ENCODE assay signal across 24 cellular contexts in genomic region chr10:92126100-92126650, GRCh38.
DNase-seq lines count a peak whose midpoint lies in the region; ATAC-seq, FAIRE-seq and TF ChIP-seq lines count a peak whose summit lies in the region.
"Had no signal": no experiment of that assay in that cellular context is flagged by ENCODE, and none has a peak within 500 bp of the region (broad histone marks: within the 10 kb centered on the region; RNA-seq: fewer than 3 reads in every experiment).

No MANE protein-coding gene starts in this region.

- H3K9ac ChIP-seq in endothelial cell of umbilical vein (replicated peaks; ENCODE audit: extremely low read depth, insufficient read depth, low read length): no peak overlapping the region

- ATAC-seq in RWPE2 (ENCODE audit: low read depth) (peak; percentile 26; the same call in 2 of the 3 replicates), GM18873 (IDR thresholded peaks at IDR 0.05; ENCODE audit: low FRiP score, unreplicated experiment) (no peak)
- no peak for ATAC-seq in activated CD8-positive, alpha-beta memory T cell treated with anti-CD3 and anti-CD28 coated beads, Interleukin-2, amount 10 ng/mL, durations not matched to agents 7 days and 5 days
- ATAC-seq: K562, left ventricle myocardium superior had no signal

- no peaks in the 10 kb centered on the region for H3K36me3 ChIP-seq in RWPE2 (ENCODE audit: low read depth)
- H3K36me3 ChIP-seq in endothelial cell of umbilical vein (ENCODE audit: control insufficient read depth in 2 of 2, extremely low read depth in 1 of 2, insufficient read depth in 2 of 2, low read length in 2 of 2): no peaks in the 10 kb centered on the region
- H3K36me3 ChIP-seq: colonic mucosa, gastrocnemius medialis, sigmoid colon had no signal

- H3K27ac Mint-ChIP-seq in osteocyte (ENCODE audit: unreplicated experiment): peak overlapping the region; percentile 38
- no peak overlapping the region for H3K27ac Mint-ChIP-seq in activated CD8-positive, alpha-beta memory T cell treated with anti-CD3 and anti-CD28 coated beads, Interleukin-2, amount 10 ng/mL, durations not matched to agents 7 days and 5 days

- no peak for FAIRE-seq in endothelial cell of umbilical vein (lab: Jason Lieb, UNC)
- FAIRE-seq: endometrium, K562, urothelium cell line had no signal

- H3K4me1 Mint-ChIP-seq in osteocyte (ENCODE audit: unreplicated experiment): peaks cover 43% of the 10 kb centered on the region
- H3K4me1 Mint-ChIP-seq in activated CD8-positive, alpha-beta memory T cell treated with anti-CD3 and anti-CD28 coated beads, Interleukin-2, amount 10 ng/mL, durations not matched to agents 7 days and 5 days: no peaks in the 10 kb centered on the region

- H3K4me3 Mint-ChIP-seq in osteocyte (ENCODE audit: unreplicated experiment): peak overlapping the region; percentile 15
- no peak overlapping the region for H3K4me3 Mint-ChIP-seq in activated CD8-positive, alpha-beta memory T cell treated with anti-CD3 and anti-CD28 coated beads, Interleukin-2, amount 10 ng/mL, durations not matched to agents 7 days and 5 days

- no peaks in the 10 kb centered on the region for H3K9me3 Mint-ChIP-seq in osteocyte (ENCODE audit: unreplicated experiment)
- no peaks in the 10 kb centered on the region for H3K9me3 Mint-ChIP-seq in activated CD8-positive, alpha-beta memory T cell treated with anti-CD3 and anti-CD28 coated beads, Interleukin-2, amount 10 ng/mL, durations not matched to agents 7 days and 5 days (ENCODE audit: low read depth)

- DNase-seq in EL (peak; percentile 16), RWPE2 (ENCODE audit: low spot score) (no peak), endothelial cell of umbilical vein (ENCODE audit: low read depth, low spot score) (peak; percentile 25), osteocyte (ENCODE audit: extremely low spot score, unreplicated experiment) (no peak), T-helper 9 cell (no peak), substantia nigra (lab: John Stamatoyannopoulos, UW) (no peak)
- no peak for DNase-seq in activated CD8-positive, alpha-beta memory T cell treated with anti-CD3 and anti-CD28 coated beads, Interleukin-2, amount 10 ng/mL, durations not matched to agents 7 days and 5 days
- DNase-seq: activated effector memory CD4-positive, alpha-beta T cell treated with Interleukin-2 at 50 U/mL for 16 hours; amniotic stem cell; colonic mucosa; DND-41; gastrocnemius medialis; H7; left ventricle myocardium superior; NCI-H1092 treated with DMSO at 0.1 percent for 48 hours; NCI-H526; occipital lobe; OCI-M1; sigmoid colon; stimulated activated CD4-positive, alpha-beta T cell treated with anti-CD3 and anti-CD28 coated beads, Interleukin-1b, Interleukin-23, amount 100 ng/mL, for 48 hours had no signal

- no peaks in the 10 kb centered on the region for H4K20me1 ChIP-seq in endothelial cell of umbilical vein (replicated peaks; ENCODE audit: control insufficient read depth, extremely low read depth, insufficient read depth, low read length)

- no peaks in the 10 kb centered on the region for H3K27me3 Mint-ChIP-seq in osteocyte (ENCODE audit: unreplicated experiment)
- H3K27me3 Mint-ChIP-seq in activated CD8-positive, alpha-beta memory T cell treated with anti-CD3 and anti-CD28 coated beads, Interleukin-2, amount 10 ng/mL, durations not matched to agents 7 days and 5 days: no peaks in the 10 kb centered on the region

- intact Hi-C loops in endothelial cell of umbilical vein (cut with micrococcal nuclease): no loop called here

- H3K27me3 ChIP-seq in RWPE2 (ENCODE audit: insufficient read depth, poor library complexity, severe bottlenecking) (no peaks in the 10 kb centered on the region), endothelial cell of umbilical vein (ENCODE audit: control insufficient read depth in 2 of 2, insufficient read depth in 2 of 2, low read length in 2 of 2) (no peaks in the 10 kb centered on the region)
- H3K27me3 ChIP-seq: colonic mucosa, gastrocnemius medialis, sigmoid colon had no signal

- peaks cover 42% of the 10 kb centered on the region for H3K4me1 ChIP-seq in RWPE2 (ENCODE audit: insufficient read depth, poor library complexity, severe bottlenecking)
- peaks cover 33% of the 10 kb centered on the region for H3K4me1 ChIP-seq in endothelial cell of umbilical vein (ENCODE audit: control insufficient read depth, extremely low read depth, insufficient read depth, low read length)
- H3K4me1 ChIP-seq: colonic mucosa had no signal

- no peak overlapping the region for H2AFZ ChIP-seq in endothelial cell of umbilical vein (ENCODE audit: low read depth, low read length)

- no peak for TF ChIP-seq POLR2A in endothelial cell of umbilical vein (IDR thresholded peaks at IDR 0.05; ENCODE audit: low read depth, low read length)

- H3K9me1 ChIP-seq in endothelial cell of umbilical vein (replicated peaks; ENCODE audit: control insufficient read depth, extremely low read depth, insufficient read depth, low read length): no peaks in the 10 kb centered on the region

- H3K36me3 Mint-ChIP-seq in osteocyte (ENCODE audit: unreplicated experiment): no peaks in the 10 kb centered on the region
- peaks cover 11% of the 10 kb centered on the region for H3K36me3 Mint-ChIP-seq in activated CD8-positive, alpha-beta memory T cell treated with anti-CD3 and anti-CD28 coated beads, Interleukin-2, amount 10 ng/mL, durations not matched to agents 7 days and 5 days

- no peaks in the 10 kb centered on the region for H3K79me2 ChIP-seq in endothelial cell of umbilical vein (ENCODE audit: control insufficient read depth, insufficient read depth, low read length)

- H3K27ac ChIP-seq in RWPE2 (ENCODE audit: poor library complexity, severe bottlenecking) (no peak overlapping the region), endothelial cell of umbilical vein (ENCODE audit: insufficient read depth, low read depth, low read length) (no peak overlapping the region), substantia nigra (ENCODE audit: low read depth, low read length, poor library complexity, severe bottlenecking) (no peak overlapping the region)
- H3K27ac ChIP-seq: colonic mucosa had no signal

- POLR2A ChIA-PET in endothelial cell of umbilical vein (lab: Charles Lee): no interaction called here

- no peak overlapping the region for H3K4me2 ChIP-seq in endothelial cell of umbilical vein (ENCODE audit: insufficient read depth, low read length)

- dilution Hi-C loops in endothelial cell of umbilical vein (cut with MboI; ENCODE audit: extremely low pct_ligation_motif_present, low sequenced_read_pairs): no loop called here

- CTCF ChIA-PET in endothelial cell of umbilical vein (lab: Charles Lee): interaction anchor here (0.8 to 1.5 kb wide), 9 partner anchors 16 to 166 kb away, joined by 3 to 8 read pairs (median 4); partner anchors contain the start of genes CPEB3 and MARCHF5
- CTCF ChIA-PET in activated CD8-positive, alpha-beta memory T cell treated with anti-CD3 and anti-CD28 coated beads, Interleukin-2, amount 10 ng/mL, durations not matched to agents 7 days and 5 days (lab: Charles Lee): interaction anchor here (1.4 kb wide), 1 partner anchor 38 kb away, joined by 4 read pairs; no protein-coding TSS in a partner anchor

- H3K4me3 ChIP-seq in RWPE2 (ENCODE audit: severe bottlenecking) (no peak overlapping the region), endothelial cell of umbilical vein (replicated peaks in 1 of 3; ENCODE audit: insufficient read depth in 1 of 3, low read depth in 1 of 3, low read length in 3 of 3) (no peak overlapping the region)
- H3K4me3 ChIP-seq: colonic mucosa, gastrocnemius medialis, K562, sigmoid colon had no signal

- BruUV-seq in endothelial cell of umbilical vein (replicated peaks; lab: Mats Ljungman, UMichigan): no TSS peak

- H3K9me3 ChIP-seq in RWPE2 (ENCODE audit: severe bottlenecking) (no peaks in the 10 kb centered on the region), endothelial cell of umbilical vein (replicated peaks; ENCODE audit: control insufficient read depth, insufficient read depth, low read length) (no peaks in the 10 kb centered on the region)
- H3K9me3 ChIP-seq: colonic mucosa, gastrocnemius medialis, sigmoid colon had no signal

- TF ChIP-seq CTCF in RWPE2 (IDR thresholded peaks at IDR 0.05; ENCODE audit: poor library complexity, severe bottlenecking) (no peak), endothelial cell of umbilical vein (IDR thresholded peaks at IDR 0.05; ENCODE audit: extremely low read depth in 1 of 2, insufficient read depth in 1 of 2, low read depth in 1 of 2, low read length in 2 of 2) (no peak), osteocyte (IDR thresholded peaks at IDR 0.05) (no peak)

TF ChIP-seq in endothelial cell of umbilical vein, 7 proteins besides CTCF, POLR2A, EP300 and RAD21:
- TF ChIP-seq POLR2AphosphoS5 (IDR thresholded peaks at IDR 0.05; ENCODE audit: insufficient read depth, low read depth, low read length) (no peak), EZH2 (IDR thresholded peaks at IDR 0.05; ENCODE audit: borderline replicate concordance, low read depth, low read length, severe bottlenecking) (no peak), MYC (IDR thresholded peaks at IDR 0.05; ENCODE audit: low read depth, low read length) (no peak), GATA2 (IDR thresholded peaks at IDR 0.05; ENCODE audit: insufficient read depth, insufficient read length, low read depth, low read length) (no peak), FOS (IDR thresholded peaks at IDR 0.05; ENCODE audit: borderline replicate concordance, insufficient read depth, low read length) (no peak), JUN (IDR thresholded peaks at IDR 0.05; ENCODE audit: borderline replicate concordance, insufficient read depth, insufficient read length, low read depth) (no peak), MAX (IDR thresholded peaks at IDR 0.05; ENCODE audit: insufficient read depth, insufficient read length) (no peak)
TF ChIP-seq in endothelial cell of umbilical vein: peak in this region for 0.

Comparison
In these comparisons a context has a peak if more than half of its experiments do, and no peak if none do; other contexts are left out.
1. DNase-seq: peak in EL (single experiment) and endothelial cell of umbilical vein (single experiment); none in RWPE2 (single experiment), osteocyte (single experiment), T-helper 9 cell (single experiment), activated CD8-positive, alpha-beta memory T cell treated with anti-CD3 and anti-CD28 coated beads, Interleukin-2, amount 10 ng/mL, durations not matched to agents 7 days and 5 days (single experiment) and substantia nigra (0 of 49).